8 cellular contexts compared by ENCODE assay signal in genomic region chr17:42276359-42276608, GRCh38. TPM values are rescaled to one million over a fixed set of nuclear protein-coding genes. Genes with fewer than 3 reads are reported as not detected.
DNase-seq lines count a peak whose midpoint lies in the region; ATAC-seq and TF ChIP-seq lines count a peak whose summit lies in the region.

Gene STAT5B, minus strand, starts transcription at chr17:42276391. Its CDS starts 44,264 bp downstream, at chr17:42232127.

- peak within 1 kb of the TSS; percentile 94 for H3K4me3 Mint-ChIP-seq in activated T-helper 2 cell treated with anti-CD3 and anti-CD28 coated beads, Interferon-gamma antibody, Interleukin-2, Interleukin-4, amounts not matched to agents 10 μg/mL and 5 μg/mL and 100 μg/mL, durations not matched to agents 14 hours and 24 hours and 36 hours (ENCODE audit: low read depth)
- peak within 1 kb of the TSS; percentile 95 to 100 (median 98) for H3K4me3 Mint-ChIP-seq in naive thymus-derived CD4-positive, alpha-beta T cell

- DNase-seq in A172 (ENCODE audit: low spot score) (peak; percentile 27), Peyer's patch (peak; percentile 61 to 86 (median 85)), fibroblast of mammary gland (ENCODE audit: low read depth) (peak; percentile 50)
- peak; percentile 71 for DNase-seq in activated T-helper 2 cell treated with anti-CD3 and anti-CD28 coated beads, Interferon-gamma antibody, Interleukin-2, Interleukin-4, amounts not matched to agents 10 μg/mL and 5 μg/mL and 100 μg/mL, durations not matched to agents 14 hours and 24 hours and 36 hours (ENCODE audit: low spot score)
- DNase-seq in naive thymus-derived CD4-positive, alpha-beta T cell, result peak in 8 of 9 donors; percentile 52 to 82 (median 73)

- TF ChIP-seq CTCF in Peyer's patch (IDR thresholded peaks at IDR 0.05) (no peak), fibroblast of mammary gland (conservative IDR thresholded peaks at IDR 0.05; ENCODE audit: control insufficient read depth, insufficient read depth, low read depth, low read length) (no peak)

- no peaks in the 10 kb centered on the region for H3K36me3 ChIP-seq in Peyer's patch
- peaks cover 0 to 4% (median 0%) of the 10 kb centered on the region in 3 experiments for H3K36me3 ChIP-seq in naive thymus-derived CD4-positive, alpha-beta T cell (ENCODE audit: control insufficient read depth in 2 of 3, insufficient read depth in 3 of 3, low read length in 3 of 3)

- H3K27me3 ChIP-seq in Peyer's patch, result no peaks in the 10 kb centered on the region
- no peaks in the 10 kb centered on the region for H3K27me3 ChIP-seq in naive thymus-derived CD4-positive, alpha-beta T cell (ENCODE audit: control insufficient read depth in 2 of 2, insufficient read depth in 2 of 2, low read length in 2 of 2)

- peaks cover 0 to 26% (median 4%) of the 10 kb centered on the region in 4 donors for H3K4me1 ChIP-seq in Peyer's patch
- peaks cover 30 to 32% of the 10 kb centered on the region in 2 donors for H3K4me1 ChIP-seq in naive thymus-derived CD4-positive, alpha-beta T cell (ENCODE audit: control insufficient read depth in 2 of 2, insufficient read depth in 2 of 2, low read length in 2 of 2)

- H3K4me3 ChIP-seq in Peyer's patch, result peak within 1 kb of the TSS; percentile 88 to 98 (median 96)
- peak within 1 kb of the TSS; percentile 69 for H3K4me3 ChIP-seq in fibroblast of mammary gland (ENCODE audit: control insufficient read depth, low read depth, low read length)
- H3K4me3 ChIP-seq in naive thymus-derived CD4-positive, alpha-beta T cell (ENCODE audit: low read length), result peak within 1 kb of the TSS; percentile 93

- H3K27ac ChIP-seq in Peyer's patch (peak within 1 kb of the TSS; percentile 87 to 94 (median 94)), temporal lobe (ENCODE audit: low read depth, low read length) (peak within 1 kb of the TSS; percentile 89)
- peak within 1 kb of the TSS; percentile 90 for H3K27ac ChIP-seq in naive thymus-derived CD4-positive, alpha-beta T cell (ENCODE audit: low read depth, low read length)

- CTCF ChIA-PET in naive thymus-derived CD4-positive, alpha-beta T cell (lab: Charles Lee), result interaction anchor here (0.8 to 3.6 kb wide), 3 partner anchors 22 to 53 kb away, joined by 3 to 20 read pairs (median 18); no protein-coding TSS in a partner anchor

- POLR2A ChIA-PET in naive thymus-derived CD4-positive, alpha-beta T cell (lab: Charles Lee), result interaction anchor here (1.2 to 18.1 kb wide), 8 partner anchors 12 to 259 kb away, joined by 4 to 321 read pairs (median 10); partner anchors contain the start of genes DNAJC7, GHDC and STAT5A

- no peaks in the 10 kb centered on the region for H3K9me3 ChIP-seq in Peyer's patch
- no peaks in the 10 kb centered on the region for H3K9me3 ChIP-seq in naive thymus-derived CD4-positive, alpha-beta T cell (ENCODE audit: control insufficient read depth in 2 of 3, low read length in 3 of 3)

- peak within 1 kb of the TSS; percentile 93 for H3K27ac Mint-ChIP-seq in activated T-helper 2 cell treated with anti-CD3 and anti-CD28 coated beads, Interferon-gamma antibody, Interleukin-2, Interleukin-4, amounts not matched to agents 10 μg/mL and 5 μg/mL and 100 μg/mL, durations not matched to agents 14 hours and 24 hours and 36 hours
- H3K27ac Mint-ChIP-seq in naive thymus-derived CD4-positive, alpha-beta T cell, result peak within 1 kb of the TSS; percentile 91 to 99 (median 97)

- intact Hi-C loops in activated T-helper 2 cell treated with anti-CD3 and anti-CD28 coated beads, Interferon-gamma antibody, Interleukin-2, Interleukin-4, amounts not matched to agents 10 μg/mL and 5 μg/mL and 100 μg/mL, durations not matched to agents 14 hours and 24 hours and 36 hours (cut with micrococcal nuclease), result loop anchor here (2.0 kb wide), 1 partner anchor 255 kb away; the partner anchor contains the start of gene NKIRAS2
- intact Hi-C loops in naive thymus-derived CD4-positive, alpha-beta T cell (cut with micrococcal nuclease), result loop anchor here (1.0 kb wide), 2 partner anchors 11 to 54 kb away; no protein-coding TSS in a partner anchor

- no peaks in the 10 kb centered on the region for H3K27me3 Mint-ChIP-seq in activated T-helper 2 cell treated with anti-CD3 and anti-CD28 coated beads, Interferon-gamma antibody, Interleukin-2, Interleukin-4, amounts not matched to agents 10 μg/mL and 5 μg/mL and 100 μg/mL, durations not matched to agents 14 hours and 24 hours and 36 hours (ENCODE audit: low read depth)
- H3K27me3 Mint-ChIP-seq in naive thymus-derived CD4-positive, alpha-beta T cell, result no peaks in the 10 kb centered on the region

- peak in 1 of 2 donors; percentile 89 for TF ChIP-seq POLR2A in Peyer's patch (IDR thresholded peaks at IDR 0.05)

- no peaks in the 10 kb centered on the region for H3K9me3 Mint-ChIP-seq in activated T-helper 2 cell treated with anti-CD3 and anti-CD28 coated beads, Interferon-gamma antibody, Interleukin-2, Interleukin-4, amounts not matched to agents 10 μg/mL and 5 μg/mL and 100 μg/mL, durations not matched to agents 14 hours and 24 hours and 36 hours
- H3K9me3 Mint-ChIP-seq in naive thymus-derived CD4-positive, alpha-beta T cell, result peaks cover 0 to 2% (median 0%) of the 10 kb centered on the region in 11 donors

- H3K36me3 Mint-ChIP-seq in activated T-helper 2 cell treated with anti-CD3 and anti-CD28 coated beads, Interferon-gamma antibody, Interleukin-2, Interleukin-4, amounts not matched to agents 10 μg/mL and 5 μg/mL and 100 μg/mL, durations not matched to agents 14 hours and 24 hours and 36 hours (ENCODE audit: low read depth), result peaks cover 45% of the 10 kb centered on the region
- peaks cover 0 to 10% (median 4%) of the 10 kb centered on the region in 5 donors for H3K36me3 Mint-ChIP-seq in naive thymus-derived CD4-positive, alpha-beta T cell

- ATAC-seq in GM18498 (IDR thresholded peaks at IDR 0.05; ENCODE audit: unreplicated experiment) (peak; percentile 73), HG03159 (IDR thresholded peaks at IDR 0.05; ENCODE audit: unreplicated experiment) (peak; percentile 75)
- ATAC-seq in naive thymus-derived CD4-positive, alpha-beta T cell, result peak; percentile 84

- peaks cover 39% of the 10 kb centered on the region for H3K4me1 Mint-ChIP-seq in activated T-helper 2 cell treated with anti-CD3 and anti-CD28 coated beads, Interferon-gamma antibody, Interleukin-2, Interleukin-4, amounts not matched to agents 10 μg/mL and 5 μg/mL and 100 μg/mL, durations not matched to agents 14 hours and 24 hours and 36 hours (ENCODE audit: low read depth)
- peaks cover 34 to 56% (median 50%) of the 10 kb centered on the region in 7 donors for H3K4me1 Mint-ChIP-seq in naive thymus-derived CD4-positive, alpha-beta T cell

RNA-seq across cellular contexts. Expression of gene STAT5B, which starts in this region (rescaled TPM):
- total RNA-seq in A172 (2014; rRNA removed; shearing (Covaris generic)), result 23.4 and 30.9 TPM in 2 replicates
- 100 to 1,000 TPM in 1 of 4 donors, 10 to 100 TPM in 3; 36.3 to 128 (median 68.1) TPM for total RNA-seq in Peyer's patch
- total RNA-seq in activated T-helper 2 cell treated with anti-CD3 and anti-CD28 coated beads, Interferon-gamma antibody, Interleukin-2, Interleukin-4, amounts not matched to agents 10 μg/mL and 5 μg/mL and 100 μg/mL, durations not matched to agents 14 hours and 24 hours and 36 hours, result 162 and 164 TPM in 2 replicates
- total RNA-seq in naive thymus-derived CD4-positive, alpha-beta T cell, result 100 to 1,000 TPM; 143 to 192 (median 183) TPM
- 100 to 1,000 TPM in 1 of 2 donors, 10 to 100 TPM in 1; 98.0 to 135 TPM for polyA plus RNA-seq in naive thymus-derived CD4-positive, alpha-beta T cell
- total RNA-seq in temporal lobe, result 17.2 TPM

Comparison
In these comparisons a context has a peak if more than half of its experiments do, and no peak if none do; other contexts are left out.
1. Peak in every context shown above with its lines: DNase-seq, ATAC-seq, H3K4me3 ChIP-seq and H3K27ac ChIP-seq.
2. DNase-seq: peak in every context shown above with its lines; median percentile 85 in Peyer's patch; 73 in naive thymus-derived CD4-positive, alpha-beta T cell; 71 in activated T-helper 2 cell treated with anti-CD3 and anti-CD28 coated beads, Interferon-gamma antibody, Interleukin-2, Interleukin-4, amounts not matched to agents 10 μg/mL and 5 μg/mL and 100 μg/mL, durations not matched to agents 14 hours and 24 hours and 36 hours; 50 in fibroblast of mammary gland; 27 in A172.